ENCODE assay signal across 1 cellular context in genomic region chr10:49144021-49144720, GRCh38.
TF ChIP-seq lines count a peak whose summit lies in the region.

No MANE protein-coding gene starts in this region.

TF ChIP-seq in GM23338, 12 proteins besides CTCF, POLR2A, EP300 and RAD21 (continued from another document):
- TF ChIP-seq, protein P1, sequence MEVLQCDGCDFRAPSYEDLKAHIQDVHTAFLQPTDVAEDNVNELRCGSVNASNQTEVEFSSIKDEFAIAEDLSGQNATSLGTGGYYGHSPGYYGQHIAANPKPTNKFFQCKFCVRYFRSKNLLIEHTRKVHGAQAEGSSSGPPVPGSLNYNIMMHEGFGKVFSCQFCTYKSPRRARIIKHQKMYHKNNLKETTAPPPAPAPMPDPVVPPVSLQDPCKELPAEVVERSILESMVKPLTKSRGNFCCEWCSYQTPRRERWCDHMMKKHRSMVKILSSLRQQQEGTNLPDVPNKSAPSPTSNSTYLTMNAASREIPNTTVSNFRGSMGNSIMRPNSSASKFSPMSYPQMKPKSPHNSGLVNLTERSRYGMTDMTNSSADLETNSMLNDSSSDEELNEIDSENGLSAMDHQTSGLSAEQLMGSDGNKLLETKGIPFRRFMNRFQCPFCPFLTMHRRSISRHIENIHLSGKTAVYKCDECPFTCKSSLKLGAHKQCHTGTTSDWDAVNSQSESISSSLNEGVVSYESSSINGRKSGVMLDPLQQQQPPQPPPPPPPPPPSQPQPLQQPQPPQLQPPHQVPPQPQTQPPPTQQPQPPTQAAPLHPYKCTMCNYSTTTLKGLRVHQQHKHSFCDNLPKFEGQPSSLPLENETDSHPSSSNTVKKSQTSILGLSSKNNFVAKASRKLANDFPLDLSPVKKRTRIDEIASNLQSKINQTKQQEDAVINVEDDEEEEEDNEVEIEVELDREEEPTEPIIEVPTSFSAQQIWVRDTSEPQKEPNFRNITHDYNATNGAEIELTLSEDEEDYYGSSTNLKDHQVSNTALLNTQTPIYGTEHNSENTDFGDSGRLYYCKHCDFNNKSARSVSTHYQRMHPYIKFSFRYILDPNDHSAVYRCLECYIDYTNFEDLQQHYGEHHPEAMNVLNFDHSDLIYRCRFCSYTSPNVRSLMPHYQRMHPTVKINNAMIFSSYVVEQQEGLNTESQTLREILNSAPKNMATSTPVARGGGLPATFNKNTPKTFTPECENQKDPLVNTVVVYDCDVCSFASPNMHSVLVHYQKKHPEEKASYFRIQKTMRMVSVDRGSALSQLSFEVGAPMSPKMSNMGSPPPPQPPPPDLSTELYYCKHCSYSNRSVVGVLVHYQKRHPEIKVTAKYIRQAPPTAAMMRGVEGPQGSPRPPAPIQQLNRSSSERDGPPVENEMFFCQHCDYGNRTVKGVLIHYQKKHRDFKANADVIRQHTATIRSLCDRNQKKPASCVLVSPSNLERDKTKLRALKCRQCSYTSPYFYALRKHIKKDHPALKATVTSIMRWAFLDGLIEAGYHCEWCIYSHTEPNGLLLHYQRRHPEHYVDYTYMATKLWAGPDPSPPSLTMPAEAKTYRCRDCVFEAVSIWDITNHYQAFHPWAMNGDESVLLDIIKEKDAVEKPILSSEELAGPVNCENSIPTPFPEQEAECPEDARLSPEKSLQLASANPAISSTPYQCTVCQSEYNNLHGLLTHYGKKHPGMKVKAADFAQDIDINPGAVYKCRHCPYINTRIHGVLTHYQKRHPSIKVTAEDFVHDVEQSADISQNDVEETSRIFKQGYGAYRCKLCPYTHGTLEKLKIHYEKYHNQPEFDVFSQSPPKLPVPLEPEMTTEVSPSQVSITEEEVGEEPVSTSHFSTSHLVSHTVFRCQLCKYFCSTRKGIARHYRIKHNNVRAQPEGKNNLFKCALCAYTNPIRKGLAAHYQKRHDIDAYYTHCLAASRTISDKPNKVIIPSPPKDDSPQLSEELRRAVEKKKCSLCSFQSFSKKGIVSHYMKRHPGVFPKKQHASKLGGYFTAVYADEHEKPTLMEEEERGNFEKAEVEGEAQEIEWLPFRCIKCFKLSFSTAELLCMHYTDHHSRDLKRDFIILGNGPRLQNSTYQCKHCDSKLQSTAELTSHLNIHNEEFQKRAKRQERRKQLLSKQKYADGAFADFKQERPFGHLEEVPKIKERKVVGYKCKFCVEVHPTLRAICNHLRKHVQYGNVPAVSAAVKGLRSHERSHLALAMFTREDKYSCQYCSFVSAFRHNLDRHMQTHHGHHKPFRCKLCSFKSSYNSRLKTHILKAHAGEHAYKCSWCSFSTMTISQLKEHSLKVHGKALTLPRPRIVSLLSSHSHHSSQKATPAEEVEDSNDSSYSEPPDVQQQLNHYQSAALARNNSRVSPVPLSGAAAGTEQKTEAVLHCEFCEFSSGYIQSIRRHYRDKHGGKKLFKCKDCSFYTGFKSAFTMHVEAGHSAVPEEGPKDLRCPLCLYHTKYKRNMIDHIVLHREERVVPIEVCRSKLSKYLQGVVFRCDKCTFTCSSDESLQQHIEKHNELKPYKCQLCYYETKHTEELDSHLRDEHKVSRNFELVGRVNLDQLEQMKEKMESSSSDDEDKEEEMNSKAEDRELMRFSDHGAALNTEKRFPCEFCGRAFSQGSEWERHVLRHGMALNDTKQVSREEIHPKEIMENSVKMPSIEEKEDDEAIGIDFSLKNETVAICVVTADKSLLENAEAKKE (CRISPR knock-in tag; IDR thresholded peaks at IDR 0.05) = no peak
- TF ChIP-seq JUNB (IDR thresholded peaks at IDR 0.05; ENCODE audit: unreplicated experiment) (no peak), NANOG (IDR thresholded peaks at IDR 0.05; ENCODE audit: borderline replicate concordance) (no peak), ZNF331 (CRISPR knock-in tag; IDR thresholded peaks at IDR 0.05; ENCODE audit: low read depth) (no peak), EZH2 (IDR thresholded peaks at IDR 0.05; ENCODE audit: low read depth, unreplicated experiment) (no peak), ZNF114 (CRISPR knock-in tag; IDR thresholded peaks at IDR 0.05) (no peak), EZH2phosphoT487 (IDR thresholded peaks at IDR 0.05; ENCODE audit: unreplicated experiment) (no peak), STAT1 (IDR thresholded peaks at IDR 0.05; ENCODE audit: unreplicated experiment) (no peak), CREB1 (CRISPR knock-in tag; IDR thresholded peaks at IDR 0.05; ENCODE audit: low read depth) (no peak)
- TF ChIP-seq, protein P2, sequence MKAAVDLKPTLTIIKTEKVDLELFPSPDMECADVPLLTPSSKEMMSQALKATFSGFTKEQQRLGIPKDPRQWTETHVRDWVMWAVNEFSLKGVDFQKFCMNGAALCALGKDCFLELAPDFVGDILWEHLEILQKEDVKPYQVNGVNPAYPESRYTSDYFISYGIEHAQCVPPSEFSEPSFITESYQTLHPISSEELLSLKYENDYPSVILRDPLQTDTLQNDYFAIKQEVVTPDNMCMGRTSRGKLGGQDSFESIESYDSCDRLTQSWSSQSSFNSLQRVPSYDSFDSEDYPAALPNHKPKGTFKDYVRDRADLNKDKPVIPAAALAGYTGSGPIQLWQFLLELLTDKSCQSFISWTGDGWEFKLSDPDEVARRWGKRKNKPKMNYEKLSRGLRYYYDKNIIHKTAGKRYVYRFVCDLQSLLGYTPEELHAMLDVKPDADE (IDR thresholded peaks at IDR 0.05) = no peak
- TF ChIP-seq, protein P3, sequence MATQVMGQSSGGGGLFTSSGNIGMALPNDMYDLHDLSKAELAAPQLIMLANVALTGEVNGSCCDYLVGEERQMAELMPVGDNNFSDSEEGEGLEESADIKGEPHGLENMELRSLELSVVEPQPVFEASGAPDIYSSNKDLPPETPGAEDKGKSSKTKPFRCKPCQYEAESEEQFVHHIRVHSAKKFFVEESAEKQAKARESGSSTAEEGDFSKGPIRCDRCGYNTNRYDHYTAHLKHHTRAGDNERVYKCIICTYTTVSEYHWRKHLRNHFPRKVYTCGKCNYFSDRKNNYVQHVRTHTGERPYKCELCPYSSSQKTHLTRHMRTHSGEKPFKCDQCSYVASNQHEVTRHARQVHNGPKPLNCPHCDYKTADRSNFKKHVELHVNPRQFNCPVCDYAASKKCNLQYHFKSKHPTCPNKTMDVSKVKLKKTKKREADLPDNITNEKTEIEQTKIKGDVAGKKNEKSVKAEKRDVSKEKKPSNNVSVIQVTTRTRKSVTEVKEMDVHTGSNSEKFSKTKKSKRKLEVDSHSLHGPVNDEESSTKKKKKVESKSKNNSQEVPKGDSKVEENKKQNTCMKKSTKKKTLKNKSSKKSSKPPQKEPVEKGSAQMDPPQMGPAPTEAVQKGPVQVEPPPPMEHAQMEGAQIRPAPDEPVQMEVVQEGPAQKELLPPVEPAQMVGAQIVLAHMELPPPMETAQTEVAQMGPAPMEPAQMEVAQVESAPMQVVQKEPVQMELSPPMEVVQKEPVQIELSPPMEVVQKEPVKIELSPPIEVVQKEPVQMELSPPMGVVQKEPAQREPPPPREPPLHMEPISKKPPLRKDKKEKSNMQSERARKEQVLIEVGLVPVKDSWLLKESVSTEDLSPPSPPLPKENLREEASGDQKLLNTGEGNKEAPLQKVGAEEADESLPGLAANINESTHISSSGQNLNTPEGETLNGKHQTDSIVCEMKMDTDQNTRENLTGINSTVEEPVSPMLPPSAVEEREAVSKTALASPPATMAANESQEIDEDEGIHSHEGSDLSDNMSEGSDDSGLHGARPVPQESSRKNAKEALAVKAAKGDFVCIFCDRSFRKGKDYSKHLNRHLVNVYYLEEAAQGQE (IDR thresholded peaks at IDR 0.05; ENCODE audit: unreplicated experiment) = no peak
